Comparison of ENCODE assay signal across 9 cellular contexts in the genomic region with DNA sequence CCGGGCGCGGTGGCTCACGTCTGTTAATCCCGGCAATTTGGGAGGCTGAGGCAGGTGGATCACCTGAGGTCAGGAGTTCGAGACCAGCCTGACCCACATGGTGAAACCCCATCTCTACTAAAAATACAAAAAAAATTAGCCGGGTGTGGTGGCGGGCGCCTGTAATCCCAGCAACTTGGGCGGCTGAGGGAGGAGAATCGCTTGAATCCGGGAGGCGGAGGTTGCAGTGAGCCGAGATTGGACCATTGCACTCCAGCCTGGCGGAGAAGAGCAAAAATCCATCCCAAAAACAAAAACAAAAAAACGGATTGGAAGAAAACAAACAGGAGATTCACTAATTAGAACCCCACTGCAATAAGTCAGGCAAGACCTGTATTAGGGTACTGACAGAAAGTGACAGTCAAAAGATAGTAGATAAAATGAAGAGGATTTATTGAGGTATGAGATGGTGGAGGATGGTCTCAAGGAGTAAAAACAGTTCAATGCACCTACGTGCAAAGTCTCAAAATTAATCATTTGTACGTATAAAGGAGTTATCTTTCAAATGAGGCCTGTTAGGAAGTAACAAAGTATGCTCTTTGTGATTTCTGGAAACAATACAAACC. TPM values are rescaled to one million over a fixed set of nuclear protein-coding genes. Genes with fewer than 3 reads are reported as not detected.
DNase-seq lines count a peak whose midpoint lies in the region; FAIRE-seq and TF ChIP-seq lines count a peak whose summit lies in the region.
"Not testable (repeated sequence)": the region's sequence is repeated elsewhere in the genome, so short reads cannot be mapped to it uniquely, and the experiment has no call there.
"Had no signal": no experiment of that assay in that cellular context is flagged by ENCODE, and none has a peak within 500 bp of the region (broad histone marks: within the 10 kb centered on the region; RNA-seq: fewer than 3 reads in every experiment).

No MANE protein-coding gene starts in this region.

- not testable (repeated sequence) for H3K36me3 Mint-ChIP-seq in neural progenitor cell

- H3K4me1 ChIP-seq in BLaER1 = peaks cover 18% of the 10 kb centered on the region
- not testable (repeated sequence) for H3K4me1 ChIP-seq in HUES48 (ENCODE audit: control insufficient read depth, insufficient read depth, low read length); endothelial cell of umbilical vein (ENCODE audit: control insufficient read depth, extremely low read depth, insufficient read depth, low read length); neural progenitor cell
- H3K4me1 ChIP-seq in adipocyte (ENCODE audit: control insufficient read depth, insufficient read depth, low read length) = peaks cover 15% of the 10 kb centered on the region
- H3K4me1 ChIP-seq in keratinocyte (ENCODE audit: control insufficient read depth, extremely low read depth, insufficient read depth, low read length) = peaks cover 30% of the 10 kb centered on the region
- peaks cover 2 to 19% (median 15%) of the 10 kb centered on the region in 5 donors for H3K4me1 ChIP-seq in subcutaneous abdominal adipose tissue (ENCODE audit: control insufficient read depth in 5 of 5, insufficient read depth in 5 of 5, low read length in 5 of 5)

- H3K4me1 Mint-ChIP-seq in neural progenitor cell = not testable (repeated sequence)

- H3K27me3 ChIP-seq in BLaER1; HUES48 (ENCODE audit: control insufficient read depth, insufficient read depth, low read length); SU-DHL-6 (ENCODE audit: low read length); adipocyte (replicated peaks; ENCODE audit: control insufficient read depth, insufficient read depth, low read length); endothelial cell of umbilical vein (ENCODE audit: control insufficient read depth in 2 of 2, insufficient read depth in 2 of 2, low read length in 2 of 2); keratinocyte (ENCODE audit: control insufficient read depth, extremely low read depth, insufficient read depth, low read length); neural progenitor cell; subcutaneous abdominal adipose tissue (ENCODE audit: control insufficient read depth in 5 of 5, insufficient read depth in 4 of 5, low read length in 5 of 5): not testable (repeated sequence)

- not testable (repeated sequence) for H3K9me1 ChIP-seq in endothelial cell of umbilical vein (replicated peaks; ENCODE audit: control insufficient read depth, extremely low read depth, insufficient read depth, low read length); keratinocyte (ENCODE audit: control insufficient read depth, extremely low read depth, insufficient read depth, low read length)

- peak overlapping the region; percentile 85 for H3K4me3 ChIP-seq in BLaER1
- peak overlapping the region; percentile 87 for H3K4me3 ChIP-seq in HUES48 (ENCODE audit: low read depth, low read length)
- peak overlapping the region; percentile 88 for H3K4me3 ChIP-seq in SU-DHL-6 (ENCODE audit: insufficient read depth, low read length, poor library complexity, severe bottlenecking)
- H3K4me3 ChIP-seq in adipocyte (ENCODE audit: low read length) = peak overlapping the region; percentile 97
- H3K4me3 ChIP-seq in endothelial cell of umbilical vein (replicated peaks in 1 of 3; ENCODE audit: insufficient read depth in 1 of 3, low read depth in 1 of 3, low read length in 3 of 3) = peak overlapping the region; percentile 66 to 92 (median 68)
- peak overlapping the region; percentile 68 to 84 (median 71) for H3K4me3 ChIP-seq in keratinocyte (ENCODE audit: control insufficient read depth in 2 of 3, extremely low read depth in 1 of 3, insufficient read depth in 2 of 3, low read depth in 1 of 3, low read length in 3 of 3)
- H3K4me3 ChIP-seq in neural progenitor cell = peak overlapping the region; percentile 65
- H3K4me3 ChIP-seq in subcutaneous abdominal adipose tissue (ENCODE audit: low read depth in 1 of 5, low read length in 5 of 5) = peak overlapping the region; percentile 85 to 98 (median 95)

- not testable (repeated sequence) for H3K9me3 Mint-ChIP-seq in neural progenitor cell

- dilution Hi-C loops in endothelial cell of umbilical vein (cut with MboI; ENCODE audit: extremely low pct_ligation_motif_present, low sequenced_read_pairs); keratinocyte (cut with MboI; ENCODE audit: extremely low pct_ligation_motif_present, low sequenced_read_pairs): not testable (repeated sequence)

- H3K27ac Mint-ChIP-seq in neural progenitor cell = peak overlapping the region; percentile 98

- not testable (repeated sequence) for BruUV-seq in endothelial cell of umbilical vein (replicated peaks; lab: Mats Ljungman, UMichigan)

- H3K4me2 ChIP-seq in BLaER1 (peak overlapping the region; percentile 91), SU-DHL-6 (ENCODE audit: low read depth, low read length, poor library complexity, severe bottlenecking) (peak overlapping the region; percentile 62), endothelial cell of umbilical vein (ENCODE audit: insufficient read depth, low read length) (peak overlapping the region; percentile 98), keratinocyte (ENCODE audit: control insufficient read depth, extremely low read depth, insufficient read depth, low read depth, low read length) (peak overlapping the region; percentile 93), neural progenitor cell (peak overlapping the region; percentile 92)

- H4K20me1 ChIP-seq in BLaER1; SU-DHL-6 (ENCODE audit: low read depth, low read length); endothelial cell of umbilical vein (replicated peaks; ENCODE audit: control insufficient read depth, extremely low read depth, insufficient read depth, low read length); keratinocyte (ENCODE audit: control insufficient read depth, extremely low read depth, insufficient read depth, low read length); neural progenitor cell (ENCODE audit: low read depth): not testable (repeated sequence)

- peaks cover 23% of the 10 kb centered on the region for H3K79me2 ChIP-seq in SU-DHL-6 (ENCODE audit: insufficient read depth, low read length)
- peaks cover 21% of the 10 kb centered on the region for H3K79me2 ChIP-seq in endothelial cell of umbilical vein (ENCODE audit: control insufficient read depth, insufficient read depth, low read length)
- peaks cover 36% of the 10 kb centered on the region for H3K79me2 ChIP-seq in keratinocyte (ENCODE audit: control insufficient read depth, insufficient read depth, low read length)
- peaks cover 22% of the 10 kb centered on the region for H3K79me2 ChIP-seq in neural progenitor cell (ENCODE audit: low read depth)

- intact Hi-C loops in endothelial cell of umbilical vein (cut with micrococcal nuclease) = not testable (repeated sequence)

- FAIRE-seq in endothelial cell of umbilical vein (lab: Jason Lieb, UNC); keratinocyte (lab: Jason Lieb, UNC): not testable (repeated sequence)

- not testable (repeated sequence) for H3K9me2 ChIP-seq in SU-DHL-6 (replicated peaks; ENCODE audit: insufficient read depth, low read length)

- CTCF ChIA-PET in endothelial cell of umbilical vein (lab: Charles Lee) = interaction anchor here (1.0 to 1.1 kb wide), 3 partner anchors 42 to 373 kb away, joined by 3 to 8 read pairs (median 4); a partner anchor contains a TSS

- H2AFZ ChIP-seq in SU-DHL-6 (ENCODE audit: low read depth, low read length, severe bottlenecking) (peak overlapping the region; percentile 95), endothelial cell of umbilical vein (ENCODE audit: low read depth, low read length) (peak overlapping the region; percentile 65), keratinocyte (ENCODE audit: control insufficient read depth, low read length) (peak overlapping the region; percentile 62), neural progenitor cell (replicated peaks) (peak overlapping the region; percentile 86)

- TF ChIP-seq CTCF in SU-DHL-6 (IDR thresholded peaks at IDR 0.05; ENCODE audit: insufficient read depth, low read length, poor library complexity, severe bottlenecking); endothelial cell of umbilical vein (IDR thresholded peaks at IDR 0.05; ENCODE audit: extremely low read depth in 1 of 2, insufficient read depth in 1 of 2, low read depth in 1 of 2, low read length in 2 of 2); keratinocyte (optimal IDR thresholded peaks at IDR 0.05 in 1 of 3, IDR thresholded peaks at IDR 0.05 in 1 of 3, conservative IDR thresholded peaks at IDR 0.05 in 1 of 3; ENCODE audit: extremely low read depth in 1 of 3, insufficient read depth in 2 of 3, low read length in 3 of 3); neural progenitor cell (IDR thresholded peaks at IDR 0.05): not testable (repeated sequence)

- peak overlapping the region; percentile 100 for H3K4me3 Mint-ChIP-seq in neural progenitor cell

- peaks cover 38% of the 10 kb centered on the region for H3K36me3 ChIP-seq in BLaER1
- peaks cover 33% of the 10 kb centered on the region for H3K36me3 ChIP-seq in HUES48 (ENCODE audit: control insufficient read depth, insufficient read depth, low read length)
- H3K36me3 ChIP-seq in SU-DHL-6 (ENCODE audit: low read length) = peaks cover 25% of the 10 kb centered on the region
- H3K36me3 ChIP-seq in adipocyte (ENCODE audit: control insufficient read depth, insufficient read depth, low read length, severe bottlenecking) = peaks cover 30% of the 10 kb centered on the region
- not testable (repeated sequence) for H3K36me3 ChIP-seq in endothelial cell of umbilical vein (ENCODE audit: control insufficient read depth in 2 of 2, extremely low read depth in 1 of 2, insufficient read depth in 2 of 2, low read length in 2 of 2); neural progenitor cell
- peaks cover 6 to 12% of the 10 kb centered on the region in 2 experiments for H3K36me3 ChIP-seq in keratinocyte (ENCODE audit: control insufficient read depth in 2 of 2, extremely low read depth in 1 of 2, insufficient read depth in 2 of 2, low read length in 2 of 2)
- peaks cover 14 to 25% (median 23%) of the 10 kb centered on the region in 5 donors for H3K36me3 ChIP-seq in subcutaneous abdominal adipose tissue (ENCODE audit: control insufficient read depth in 5 of 5, insufficient read depth in 5 of 5, low read length in 5 of 5)

- H3K9ac ChIP-seq in BLaER1 = peak overlapping the region; percentile 89
- peak overlapping the region; percentile 92 for H3K9ac ChIP-seq in HUES48 (ENCODE audit: low read depth, low read length)
- H3K9ac ChIP-seq in SU-DHL-6 (ENCODE audit: low read length) = peak overlapping the region; percentile 84
- peak overlapping the region; percentile 94 for H3K9ac ChIP-seq in adipocyte (ENCODE audit: low read length)
- peak overlapping the region; percentile 69 for H3K9ac ChIP-seq in endothelial cell of umbilical vein (replicated peaks; ENCODE audit: extremely low read depth, insufficient read depth, low read length)
- H3K9ac ChIP-seq in keratinocyte (ENCODE audit: control insufficient read depth, extremely low read depth, insufficient read depth, low read length) = peak overlapping the region; percentile 92
- peak overlapping the region; percentile 48 for H3K9ac ChIP-seq in neural progenitor cell
- H3K9ac ChIP-seq in subcutaneous abdominal adipose tissue (ENCODE audit: low read length in 5 of 5) = peak overlapping the region; percentile 53 to 92 (median 84)

- not testable (repeated sequence) for DNase-seq in adipocyte (ENCODE audit: low read depth); endothelial cell of umbilical vein (ENCODE audit: low read depth, low spot score); keratinocyte (ENCODE audit: low read depth, low spot score); neural progenitor cell (ENCODE audit: low spot score)

- not testable (repeated sequence) for H3K9me3 ChIP-seq in BLaER1; HUES48 (ENCODE audit: control insufficient read depth, insufficient read depth, low read length); SU-DHL-6 (ENCODE audit: insufficient read depth, low read length); adipocyte (ENCODE audit: control insufficient read depth, low read length); endothelial cell of umbilical vein (replicated peaks; ENCODE audit: control insufficient read depth, insufficient read depth, low read length); keratinocyte (ENCODE audit: control insufficient read depth, low read depth, low read length); neural progenitor cell (ENCODE audit: low read depth); subcutaneous abdominal adipose tissue (ENCODE audit: control insufficient read depth in 5 of 5, low read length in 5 of 5)

- H3K27me3 Mint-ChIP-seq in neural progenitor cell (ENCODE audit: insufficient read depth, low read depth) = not testable (repeated sequence)

- H3K27ac ChIP-seq in BLaER1 = peak overlapping the region; percentile 88
- H3K27ac ChIP-seq in HUES48 (ENCODE audit: low read depth, low read length); endothelial cell of umbilical vein (ENCODE audit: insufficient read depth, low read depth, low read length); neural progenitor cell; subcutaneous abdominal adipose tissue (ENCODE audit: low read depth, low read length): not testable (repeated sequence)
- H3K27ac ChIP-seq in SU-DHL-6 (ENCODE audit: low read depth, low read length) = peak overlapping the region; percentile 54; the same call in 1 of the 2 replicates
- H3K27ac ChIP-seq in keratinocyte (ENCODE audit: control insufficient read depth, insufficient read depth, low read length) = peak overlapping the region; percentile 87

- POLR2A ChIA-PET in endothelial cell of umbilical vein (lab: Charles Lee) = not testable (repeated sequence)

- TF ChIP-seq POLR2A in endothelial cell of umbilical vein (IDR thresholded peaks at IDR 0.05; ENCODE audit: low read depth, low read length) = not testable (repeated sequence)

- not testable (repeated sequence) for H3F3A ChIP-seq in SU-DHL-6 (ENCODE audit: insufficient read depth); neural progenitor cell (ENCODE audit: low read depth)

RNA-seq across cellular contexts. Expression of a gene that starts 0.9 kb away (rescaled TPM):
- 25.3 and 27.0 TPM in 2 replicates for total RNA-seq in endothelial cell of umbilical vein
- polyA plus RNA-seq in endothelial cell of umbilical vein = 18.4 and 18.6 TPM in 2 replicates
- 27.1 and 29.7 TPM in 2 replicates for polyA plus RNA-seq in endothelial cell of umbilical vein (2011; cell fraction: cytosol; rRNA removed)
- 17.3 and 19.4 TPM in 2 replicates for polyA plus RNA-seq in endothelial cell of umbilical vein (2011; cell fraction: nucleus; rRNA removed)
- polyA plus RNA-seq in endothelial cell of umbilical vein (2012) = 23.9 and 28.3 TPM in 2 replicates
- polyA minus RNA-seq in endothelial cell of umbilical vein = 9.4 and 11.7 TPM in 2 replicates
- polyA minus RNA-seq in endothelial cell of umbilical vein (2011; cell fraction: cytosol; rRNA and poly(A)+ RNA removed) = 9.5 TPM
- polyA minus RNA-seq in endothelial cell of umbilical vein (2011; cell fraction: nucleus; rRNA and poly(A)+ RNA removed) = 24.3 and 26.5 TPM in 2 replicates
- polyA plus RNA-seq in keratinocyte = 65.6 to 83.7 TPM (median 69.1 TPM) in 3 replicates
- 18.2 TPM for polyA plus RNA-seq in keratinocyte (2011; ENCODE audit: low read depth)
- 51.7 and 104 TPM in 2 replicates for polyA plus RNA-seq in keratinocyte (2011; cell fraction: cytosol; rRNA removed)
- polyA plus RNA-seq in keratinocyte (2011; cell fraction: nucleus; rRNA removed) = 74.1 and 93.5 TPM in 2 replicates
- 35.9 and 46.2 TPM in 2 replicates for polyA plus RNA-seq in keratinocyte (2012; ENCODE audit: low replicate concordance)
- polyA minus RNA-seq in keratinocyte = 8.7 to 31.4 TPM (median 24.8 TPM) in 3 replicates
- 33.6 TPM for polyA minus RNA-seq in keratinocyte (2011; cell fraction: cytosol; rRNA and poly(A)+ RNA removed)
- polyA minus RNA-seq in keratinocyte (2011; cell fraction: nucleus; rRNA and poly(A)+ RNA removed) = 33.2 and 43.9 TPM in 2 replicates
- 29.5 and 43.5 TPM in 2 replicates for total RNA-seq in neural progenitor cell (ENCODE audit: low replicate concordance)

RNA-seq across cellular contexts. Expression of a gene that starts 5.0 kb away (rescaled TPM):
- total RNA-seq in endothelial cell of umbilical vein = not detected in 2 replicates
- not detected in 2 replicates for polyA plus RNA-seq in endothelial cell of umbilical vein
- not detected in 2 replicates for polyA plus RNA-seq in endothelial cell of umbilical vein (2011; cell fraction: cytosol; rRNA removed)
- not detected in 2 replicates for polyA plus RNA-seq in endothelial cell of umbilical vein (2011; cell fraction: nucleus; rRNA removed)
- not detected in 2 replicates for polyA plus RNA-seq in endothelial cell of umbilical vein (2012)
- polyA minus RNA-seq in endothelial cell of umbilical vein = not detected in 2 replicates
- not detected for polyA minus RNA-seq in endothelial cell of umbilical vein (2011; cell fraction: cytosol; rRNA and poly(A)+ RNA removed)
- polyA minus RNA-seq in endothelial cell of umbilical vein (2011; cell fraction: nucleus; rRNA and poly(A)+ RNA removed) = not detected in 2 replicates
- polyA plus RNA-seq in keratinocyte = not detected in 3 replicates
- polyA plus RNA-seq in keratinocyte (2011; ENCODE audit: low read depth) = not detected
- polyA plus RNA-seq in keratinocyte (2011; cell fraction: cytosol; rRNA removed) = not detected in 2 replicates
- not detected in 2 replicates for polyA plus RNA-seq in keratinocyte (2011; cell fraction: nucleus; rRNA removed)
- polyA plus RNA-seq in keratinocyte (2012; ENCODE audit: low replicate concordance) = not detected in 2 replicates
- polyA minus RNA-seq in keratinocyte = not detected in 3 replicates
- polyA minus RNA-seq in keratinocyte (2011; cell fraction: cytosol; rRNA and poly(A)+ RNA removed) = not detected
- polyA minus RNA-seq in keratinocyte (2011; cell fraction: nucleus; rRNA and poly(A)+ RNA removed) = not detected in 2 replicates
- total RNA-seq in neural progenitor cell (ENCODE audit: low replicate concordance) = 0.06 and 0.21 TPM in 2 replicates
- total RNA-seq: glomerular endothelial cell had no signal

RNA-seq across cellular contexts. Expression of a gene that starts 41.8 kb away (rescaled TPM):
- total RNA-seq in endothelial cell of umbilical vein (33.4 and 36.1 TPM in 2 replicates), neural progenitor cell (ENCODE audit: low replicate concordance) (96.8 and 157 TPM in 2 replicates)
- polyA plus RNA-seq in endothelial cell of umbilical vein (18.6 and 27.1 TPM in 2 replicates), keratinocyte (28.0 to 58.4 TPM (median 32.3 TPM) in 3 replicates)
- 46.9 and 52.2 TPM in 2 replicates for polyA plus RNA-seq in endothelial cell of umbilical vein (2011; cell fraction: cytosol; rRNA removed)
- polyA plus RNA-seq in endothelial cell of umbilical vein (2011; cell fraction: nucleus; rRNA removed) = 15.2 and 21.0 TPM in 2 replicates
- 51.8 and 101 TPM in 2 replicates for polyA plus RNA-seq in endothelial cell of umbilical vein (2012)
- polyA minus RNA-seq in endothelial cell of umbilical vein (5.1 and 5.5 TPM in 2 replicates), keratinocyte (3.7 to 7.3 TPM (median 6.4 TPM) in 3 replicates)
- 7.1 TPM for polyA minus RNA-seq in endothelial cell of umbilical vein (2011; cell fraction: cytosol; rRNA and poly(A)+ RNA removed)
- polyA minus RNA-seq in endothelial cell of umbilical vein (2011; cell fraction: nucleus; rRNA and poly(A)+ RNA removed) = 5.0 and 7.3 TPM in 2 replicates
- 21.4 TPM for polyA plus RNA-seq in keratinocyte (2011; ENCODE audit: low read depth)
- polyA plus RNA-seq in keratinocyte (2011; cell fraction: cytosol; rRNA removed) = 31.7 and 54.0 TPM in 2 replicates
- polyA plus RNA-seq in keratinocyte (2011; cell fraction: nucleus; rRNA removed) = 12.8 and 14.6 TPM in 2 replicates
- 26.6 and 41.8 TPM in 2 replicates for polyA plus RNA-seq in keratinocyte (2012; ENCODE audit: low replicate concordance)
- 5.4 TPM for polyA minus RNA-seq in keratinocyte (2011; cell fraction: cytosol; rRNA and poly(A)+ RNA removed)
- polyA minus RNA-seq in keratinocyte (2011; cell fraction: nucleus; rRNA and poly(A)+ RNA removed) = 3.7 and 5.7 TPM in 2 replicates

RNA-seq across cellular contexts. Expression of a gene that starts 49.8 kb away (rescaled TPM):
- 19.8 and 21.3 TPM in 2 replicates for total RNA-seq in endothelial cell of umbilical vein
- polyA plus RNA-seq in endothelial cell of umbilical vein = 18.0 and 19.0 TPM in 2 replicates
- 23.0 and 23.6 TPM in 2 replicates for polyA plus RNA-seq in endothelial cell of umbilical vein (2011; cell fraction: cytosol; rRNA removed)
- polyA plus RNA-seq in endothelial cell of umbilical vein (2011; cell fraction: nucleus; rRNA removed) = 23.7 and 25.7 TPM in 2 replicates
- 23.8 and 24.7 TPM in 2 replicates for polyA plus RNA-seq in endothelial cell of umbilical vein (2012)
- 24.3 and 26.9 TPM in 2 replicates for polyA minus RNA-seq in endothelial cell of umbilical vein
- 24.8 TPM for polyA minus RNA-seq in endothelial cell of umbilical vein (2011; cell fraction: cytosol; rRNA and poly(A)+ RNA removed)
- polyA minus RNA-seq in endothelial cell of umbilical vein (2011; cell fraction: nucleus; rRNA and poly(A)+ RNA removed) = 12.2 and 13.2 TPM in 2 replicates
- 86.5 to 120 TPM (median 95.4 TPM) in 3 replicates for polyA plus RNA-seq in keratinocyte
- 115 TPM for polyA plus RNA-seq in keratinocyte (2011; ENCODE audit: low read depth)
- polyA plus RNA-seq in keratinocyte (2011; cell fraction: cytosol; rRNA removed) = 117 and 156 TPM in 2 replicates
- polyA plus RNA-seq in keratinocyte (2011; cell fraction: nucleus; rRNA removed) = 88.7 and 91.2 TPM in 2 replicates
- polyA plus RNA-seq in keratinocyte (2012; ENCODE audit: low replicate concordance) = 53.3 and 82.7 TPM in 2 replicates
- polyA minus RNA-seq in keratinocyte = 45.8 to 90.3 TPM (median 81.4 TPM) in 3 replicates
- 71.7 TPM for polyA minus RNA-seq in keratinocyte (2011; cell fraction: cytosol; rRNA and poly(A)+ RNA removed)
- polyA minus RNA-seq in keratinocyte (2011; cell fraction: nucleus; rRNA and poly(A)+ RNA removed) = 27.4 and 50.0 TPM in 2 replicates
- 34.0 and 77.3 TPM in 2 replicates for total RNA-seq in neural progenitor cell (ENCODE audit: low replicate concordance)
